In genomic region chr17:83109793-83110645, GRCh38 we compare ENCODE assay signal across 9 cellular contexts. TPM values are rescaled to one million over a fixed set of nuclear protein-coding genes. Genes with fewer than 3 reads are reported as not detected.
A peak's percentile ranks its signal among the peaks of the same experiment; 100 is the strongest.
DNase-seq lines count a peak whose midpoint lies in the region; ATAC-seq, FAIRE-seq and TF ChIP-seq lines count a peak whose summit lies in the region.
"Had no signal": no experiment of that assay in that cellular context is flagged by ENCODE, and none has a peak within 500 bp of the region (broad histone marks: within the 10 kb centered on the region; RNA-seq: fewer than 3 reads in every experiment).

No MANE protein-coding gene starts in this region.

- peak overlapping the region; percentile 80 to 98 for H4K8ac ChIP-seq in IMR-90 (ENCODE audit: low read depth in 2 of 2, low read length in 2 of 2)

- peak; percentile 97 for DNase-seq in IMR-90
- DNase-seq in astrocyte of the hippocampus (ENCODE audit: low read depth, low spot score) = peak; percentile 99
- peak; percentile 90 for DNase-seq in kidney epithelial cell (ENCODE audit: low read depth)
- peak; percentile 97 to 98 for DNase-seq in tibial artery
- no peak for DNase-seq in GM12892 (ENCODE audit: insufficient read length)
- no peak for DNase-seq in NCI-H146 (lab: John Stamatoyannopoulos, UW)

- POLR2A ChIA-PET in IMR-90 (lab: Charles Lee; ENCODE audit: unreplicated experiment) = interaction anchor here (0.5 to 0.6 kb wide), 2 partner anchors 12 to 102 kb away, joined by 3 read pairs; no protein-coding TSS in a partner anchor

- peak overlapping the region; percentile 76 for H3K56ac ChIP-seq in IMR-90 (ENCODE audit: extremely low read depth, insufficient read depth, low read length)

- peak overlapping the region; percentile 71 for H3K18ac ChIP-seq in IMR-90 (ENCODE audit: low read depth, low read length)

- BruUV-seq in IMR-90 (replicated peaks; lab: Mats Ljungman, UMichigan) = no TSS peak

- CTCF ChIA-PET in IMR-90 (lab: Yijun Ruan, JAX) = no interaction called here

- H3K4me3 ChIP-seq in IMR-90 (ENCODE audit: insufficient read depth, low read depth, low read length) (peak overlapping the region; percentile 5; the same call in 1 of the 2 replicates), kidney epithelial cell (ENCODE audit: low read depth, low read length) (peak overlapping the region; percentile 18), tibial artery (peak overlapping the region; percentile 53 to 59)

- peak; percentile 43; the same call in 1 of the 2 replicates for TF ChIP-seq POLR2A in IMR-90 (IDR thresholded peaks at IDR 0.05; ENCODE audit: low read depth, low read length)
- TF ChIP-seq POLR2A in GM12892 (IDR thresholded peaks at IDR 0.05; ENCODE audit: low read depth, low read length) = no peak

- H4K20me1 ChIP-seq in IMR-90 (ENCODE audit: insufficient read depth, low read length) = no peaks in the 10 kb centered on the region

- H2BK5ac ChIP-seq in IMR-90 (ENCODE audit: low read depth, low read length, poor library complexity, severe bottlenecking) = peak overlapping the region; percentile 97

- H3K79me1 ChIP-seq in IMR-90 (ENCODE audit: low read depth in 1 of 2, low read length in 2 of 2) = no peaks in the 10 kb centered on the region

- H2BK120ac ChIP-seq in IMR-90 (ENCODE audit: low read depth, low read length) = peak overlapping the region; percentile 99

- peak overlapping the region; percentile 49 for H3K9ac ChIP-seq in IMR-90 (ENCODE audit: low read depth, low read length)

- TF ChIP-seq RAD21 in IMR-90 (IDR thresholded peaks at IDR 0.05; ENCODE audit: low read length) = peak; percentile 26; the same call in 1 of the 2 replicates

- H3K9me3 ChIP-seq in IMR-90 (ENCODE audit: control insufficient read depth, insufficient read depth, low read length) (peaks cover 4% of the 10 kb centered on the region; the same call in 1 of the 2 replicates), tibial artery (no peaks in the 10 kb centered on the region)

- 0% methylated on average over 5 of the region's 37 CpGs; no CpG with 5 or more reads in 1 of the 2 experiments for WGBS in IMR-90 (ENCODE audit: extremely low coverage in 2 of 2, insufficient read length in 1 of 2), 2 experiments

- H4K5ac ChIP-seq in IMR-90 (ENCODE audit: low read depth, low read length) = peak overlapping the region; percentile 76

- H3K27ac ChIP-seq in IMR-90 (ENCODE audit: insufficient read depth, low read length) = peak overlapping the region; percentile 89
- peak overlapping the region; percentile 88 to 94 for H3K27ac ChIP-seq in tibial artery
- H3K27ac ChIP-seq: HL-60 had no signal

- peak overlapping the region; percentile 96 for H2BK20ac ChIP-seq in IMR-90 (ENCODE audit: low read depth, low read length)

- H2AFZ ChIP-seq in IMR-90 (replicated peaks; ENCODE audit: low read length, poor library complexity) = peak overlapping the region; percentile 96

- TF ChIP-seq CTCF in IMR-90 (conservative IDR thresholded peaks at IDR 0.05; ENCODE audit: low read depth, low read length) = no peak
- TF ChIP-seq CTCF in kidney epithelial cell (IDR thresholded peaks at IDR 0.05; ENCODE audit: insufficient read depth, low read length, poor library complexity, severe bottlenecking) = no peak
- no peak for TF ChIP-seq CTCF in tibial artery (IDR thresholded peaks at IDR 0.05)

- peak overlapping the region; percentile 87 for H2AK5ac ChIP-seq in IMR-90 (ENCODE audit: low read depth, low read length)

- dilution Hi-C loops in IMR-90 (cut with HindIII; ENCODE audit: low sequenced_read_pairs, unreplicated experiment) = no loop called here

- ATAC-seq in IMR-90 (ENCODE audit: low read depth) = peak; percentile 87
- no peak for ATAC-seq in HG03139 (IDR thresholded peaks at IDR 0.05; ENCODE audit: unreplicated experiment)
- no peak for ATAC-seq in GM21717 (IDR thresholded peaks at IDR 0.05; ENCODE audit: unreplicated experiment)

- H4K91ac ChIP-seq in IMR-90 (ENCODE audit: insufficient read depth, low read depth, low read length) = peak overlapping the region; percentile 95

- H3K4me1 ChIP-seq in IMR-90 (ENCODE audit: control insufficient read depth, insufficient read depth, low read length) (peaks cover 27% of the 10 kb centered on the region), tibial artery (peaks cover 0 to 52% (median 39%) of the 10 kb centered on the region in 4 donors)

- H3K27me3 ChIP-seq in IMR-90 (ENCODE audit: control insufficient read depth, insufficient read depth, low read length) = no peaks in the 10 kb centered on the region; the same call in 1 of the 2 replicates
- peaks cover 20% of the 10 kb centered on the region for H3K27me3 ChIP-seq in kidney epithelial cell (ENCODE audit: control insufficient read depth, insufficient read depth, low read length)
- no peaks in the 10 kb centered on the region for H3K27me3 ChIP-seq in tibial artery

- H2AK9ac ChIP-seq in IMR-90 (replicated peaks; ENCODE audit: low read depth, low read length, poor library complexity) = peak overlapping the region; percentile 88

- FAIRE-seq in GM12892 (lab: Jason Lieb, UNC) = no peak

- peaks cover 13% of the 10 kb centered on the region for H3K9me1 ChIP-seq in IMR-90 (ENCODE audit: insufficient read depth, low read length)

- peak overlapping the region; percentile 100; the same call in 2 of the 3 replicates for H2BK15ac ChIP-seq in IMR-90 (ENCODE audit: low read depth, low read length)

- in situ Hi-C loops in IMR-90 (cut with MboI; ENCODE audit: low sequenced_read_pairs) = no loop called here

- H3K4ac ChIP-seq in IMR-90 (ENCODE audit: low read depth, low read length) = peak overlapping the region; percentile 93

- H3K23ac ChIP-seq in IMR-90 (ENCODE audit: low read depth, low read length) = peak overlapping the region; percentile 97

- peak overlapping the region; percentile 67 for H3K4me2 ChIP-seq in IMR-90 (ENCODE audit: low read depth, low read length)

- intact Hi-C loops in IMR-90 (cut with micrococcal nuclease) (loop anchor here (2.0 kb wide), 1 partner anchor 147 kb away; no protein-coding TSS in a partner anchor), tibial artery (cut with DNase I; ENCODE audit: low total_unique reads) (no loop called here)

- H3K36me3 ChIP-seq in IMR-90 (ENCODE audit: control insufficient read depth, insufficient read depth, low read length) (no peaks in the 10 kb centered on the region), kidney epithelial cell (ENCODE audit: control insufficient read depth, insufficient read depth, low read length) (no peaks in the 10 kb centered on the region), tibial artery (no peaks in the 10 kb centered on the region)

- H3K14ac ChIP-seq in IMR-90 (replicated peaks; ENCODE audit: low read depth, low read length) = peak overlapping the region; percentile 94

TF ChIP-seq in IMR-90, 13 proteins besides CTCF, POLR2A, EP300 and RAD21:
- TF ChIP-seq ELK1 (IDR thresholded peaks at IDR 0.05; ENCODE audit: borderline replicate concordance, low read depth, low read length) = no peak
- TF ChIP-seq USF2 (IDR thresholded peaks at IDR 0.05; ENCODE audit: low read depth, low read length) = no peak
- peak; percentile 67 for TF ChIP-seq BHLHE40 (IDR thresholded peaks at IDR 0.05; ENCODE audit: low read depth, low read length)
- TF ChIP-seq SMC3 (IDR thresholded peaks at IDR 0.05; ENCODE audit: low read depth, low read length) = no peak
- TF ChIP-seq CHD1 (IDR thresholded peaks at IDR 0.05; ENCODE audit: low read depth, low read length) = no peak
- TF ChIP-seq FOS (IDR thresholded peaks at IDR 0.05; ENCODE audit: low read depth, low read length) = peak; percentile 49; the same call in 1 of the 2 replicates
- TF ChIP-seq RCOR1 (IDR thresholded peaks at IDR 0.05; ENCODE audit: insufficient replicate concordance, low read length) = peak; percentile 78
- no peak for TF ChIP-seq RFX5 (IDR thresholded peaks at IDR 0.05; ENCODE audit: low read depth, low read length)
- TF ChIP-seq MAZ (IDR thresholded peaks at IDR 0.05; ENCODE audit: borderline replicate concordance, low read depth, low read length) = peak; percentile 79; the same call in 1 of the 2 replicates
- TF ChIP-seq NFE2L2 (IDR thresholded peaks at IDR 0.05; ENCODE audit: low read depth, low read length) = no peak
- TF ChIP-seq MAFK (IDR thresholded peaks at IDR 0.05; ENCODE audit: low read depth, low read length) = no peak
- peak; percentile 51 for TF ChIP-seq CEBPB (IDR thresholded peaks at IDR 0.05; ENCODE audit: low read depth, low read length)
- TF ChIP-seq MXI1 (IDR thresholded peaks at IDR 0.05; ENCODE audit: borderline replicate concordance, low read depth, low read length) = peak; percentile 40; the same call in 1 of the 2 replicates
TF ChIP-seq in IMR-90: peak in this region for 6.

RNA-seq across cellular contexts. Expression of gene METRNL, which starts 30.6 kb away (rescaled TPM):
- total RNA-seq in IMR-90 (2012; rRNA removed) (17.9 and 21.4 TPM in 2 replicates), kidney epithelial cell (91.5 and 97.0 TPM in 2 replicates)
- 48.2 and 60.2 TPM in 2 replicates for polyA plus RNA-seq in IMR-90 (2012; rRNA removed)
- polyA plus RNA-seq in IMR-90 (2012; cell fraction: cytosol; rRNA removed) = 73.7 and 167 TPM in 2 replicates
- 50.0 and 129 TPM in 2 replicates for polyA plus RNA-seq in IMR-90 (2012; cell fraction: nucleus; rRNA removed; ENCODE audit: low replicate concordance)
- polyA plus RNA-seq in GM12892 (2012; ENCODE audit: missing spikeins) = 0.36 TPM

Comparison
In these comparisons a context has a peak if more than half of its experiments do, and no peak if none do; other contexts are left out.
1. DNase-seq: peak in IMR-90 (single experiment), astrocyte of the hippocampus (single experiment), kidney epithelial cell (single experiment) and tibial artery (2 of 2); none in GM12892 (single experiment) and NCI-H146 (single experiment).
2. H3K4me3 ChIP-seq: peak in every context shown above with its lines; median percentile 56 in tibial artery; 18 in kidney epithelial cell; 5 in IMR-90.